In genomic region chr6:25250878-25251277, GRCh38 we compare ENCODE assay signal across 8 cellular contexts. TPM values are rescaled to one million over a fixed set of nuclear protein-coding genes. Genes with fewer than 3 reads are reported as not detected.
DNase-seq lines count a peak whose midpoint lies in the region; ATAC-seq, FAIRE-seq and TF ChIP-seq lines count a peak whose summit lies in the region.

No MANE protein-coding gene starts in this region.

- intact Hi-C loops in sigmoid colon (cut with DNase I), result no loop called here

- TF ChIP-seq POLR2A in Peyer's patch (IDR thresholded peaks at IDR 0.05) (no peak), sigmoid colon (IDR thresholded peaks at IDR 0.05) (no peak)

- no peak for FAIRE-seq in bronchial epithelial cell (lab: Jason Lieb, UNC)

- H3K9me3 ChIP-seq in Peyer's patch, result no peaks in the 10 kb centered on the region
- H3K9me3 ChIP-seq in sigmoid colon, result no peaks in the 10 kb centered on the region

- no peaks in the 10 kb centered on the region for H3K4me1 ChIP-seq in Peyer's patch
- no peaks in the 10 kb centered on the region for H3K4me1 ChIP-seq in sigmoid colon

- 63 to 78% methylated on average over 5 of the region's 5 CpGs for WGBS in sigmoid colon, 2 donors

- H3K27me3 ChIP-seq in bronchial epithelial cell (ENCODE audit: control insufficient read depth, insufficient read depth, low read length) (no peaks in the 10 kb centered on the region), Peyer's patch (no peaks in the 10 kb centered on the region), sigmoid colon (no peaks in the 10 kb centered on the region)

- peak; percentile 55 for DNase-seq in Caki2 (ENCODE audit: low read depth)
- DNase-seq in bronchial epithelial cell (ENCODE audit: low read depth), result peak; percentile 90
- DNase-seq in Peyer's patch, result no peak
- no peak for DNase-seq in dedifferentiated amniotic fluid mesenchymal stem cell (ENCODE audit: extremely low spot score)
- no peak for DNase-seq in NCI-H2029 (lab: John Stamatoyannopoulos, UW)
- DNase-seq in sigmoid colon, result no peak

- no peak for TF ChIP-seq EP300 in sigmoid colon (IDR thresholded peaks at IDR 0.05)

- H3K4me3 ChIP-seq in bronchial epithelial cell (ENCODE audit: low read depth, low read length) (no peak overlapping the region), Peyer's patch (no peak overlapping the region), sigmoid colon (no peak overlapping the region)

- in situ Hi-C loops in Caki2 (cut with HindIII; ENCODE audit: low pct_unique_long_range_greater_than_20kb, low sequenced_read_pairs), result no loop called here

- no peak overlapping the region for H3K27ac ChIP-seq in Peyer's patch
- no peak overlapping the region for H3K27ac ChIP-seq in sigmoid colon

- no peaks in the 10 kb centered on the region for H3K36me3 ChIP-seq in bronchial epithelial cell (ENCODE audit: control insufficient read depth, insufficient read depth, low read length)
- H3K36me3 ChIP-seq in Peyer's patch, result no peaks in the 10 kb centered on the region
- H3K36me3 ChIP-seq in sigmoid colon, result no peaks in the 10 kb centered on the region

- TF ChIP-seq CTCF in bronchial epithelial cell (IDR thresholded peaks at IDR 0.05; ENCODE audit: insufficient read depth, low read length, severe bottlenecking) (no peak), Peyer's patch (IDR thresholded peaks at IDR 0.05) (no peak), sigmoid colon (IDR thresholded peaks at IDR 0.05) (no peak)

- ATAC-seq in GM19025 (IDR thresholded peaks at IDR 0.05; ENCODE audit: low read depth, unreplicated experiment) (peak; percentile 72), HG03354 (IDR thresholded peaks at IDR 0.05; ENCODE audit: poor library complexity, severe bottlenecking, unreplicated experiment) (peak; percentile 88)

RNA-seq across cellular contexts. Expression of gene CARMIL1, which starts 28.3 kb away (rescaled TPM):
- 16.0 and 36.9 TPM in 2 replicates for total RNA-seq in Caki2 (2014; rRNA removed; shearing (Covaris generic); ENCODE audit: low replicate concordance)
- total RNA-seq in bronchial epithelial cell (12.1 and 13.7 TPM in 2 replicates), Peyer's patch (100 to 1,000 TPM in 1 of 4 donors, 10 to 100 TPM in 3; 75.1 to 107 (median 85.7) TPM), sigmoid colon (1 to 10 TPM; 3.4 to 8.2 (median 7.4) TPM)
- 10 to 100 TPM; 21.0 to 24.0 (median 23.9) TPM for polyA plus RNA-seq in sigmoid colon

Comparison
In these comparisons a context has a peak if more than half of its experiments do, and no peak if none do; other contexts are left out.
1. DNase-seq: peak in Caki2 (single experiment) and bronchial epithelial cell (single experiment); none in Peyer's patch (0 of 3), dedifferentiated amniotic fluid mesenchymal stem cell (single experiment), NCI-H2029 (single experiment) and sigmoid colon (single experiment).